ENCODE assay signal across 6 cellular contexts in the genomic region with DNA sequence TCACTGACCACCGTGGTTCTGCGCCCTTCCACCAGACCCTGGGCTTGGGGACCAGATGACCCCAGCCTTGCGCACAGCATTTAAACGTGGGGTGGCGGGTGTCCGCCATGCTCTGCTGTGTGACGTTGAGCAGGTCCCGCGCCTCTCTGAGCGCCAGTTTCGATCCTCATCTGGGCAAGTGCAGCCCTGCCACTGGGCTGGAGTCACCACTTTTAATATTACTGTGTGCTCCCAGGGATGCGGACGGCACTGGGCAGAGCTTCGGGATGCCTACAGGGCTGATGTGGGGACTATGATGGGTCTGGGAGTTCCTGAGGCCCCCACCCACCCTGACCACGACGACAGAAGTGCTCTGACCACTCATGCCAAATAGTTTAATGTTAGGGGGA.
DNase-seq lines count a peak whose midpoint lies in the region; ATAC-seq and TF ChIP-seq lines count a peak whose summit lies in the region.

No MANE protein-coding gene starts in this region.

- H3K4me1 ChIP-seq in HUES6 (ENCODE audit: control insufficient read depth, insufficient read depth, low read length) (peaks cover 38% of the 10 kb centered on the region), parathyroid adenoma (peaks cover 9% of the 10 kb centered on the region)

- peak overlapping the region; percentile 68 for H2AFZ ChIP-seq in parathyroid adenoma

- H3K36me3 ChIP-seq in HUES6 (ENCODE audit: control insufficient read depth, insufficient read depth, low read length) (no peaks in the 10 kb centered on the region; the same call in 1 of the 2 replicates), parathyroid adenoma (ENCODE audit: control insufficient read depth, insufficient read depth, low read length) (no peaks in the 10 kb centered on the region)

- H3K9ac ChIP-seq in HUES6 (ENCODE audit: low read length) (peak overlapping the region; percentile 80), parathyroid adenoma (no peak overlapping the region)

- DNase-seq in islet precursor cell (no peak), HuH-7 (ENCODE audit: low spot score) (no peak)

- H3K79me2 ChIP-seq in parathyroid adenoma = no peaks in the 10 kb centered on the region

- H3K9me3 ChIP-seq in HUES6 (ENCODE audit: control insufficient read depth, insufficient read depth, low read depth, low read length) = no peaks in the 10 kb centered on the region
- no peaks in the 10 kb centered on the region for H3K9me3 ChIP-seq in parathyroid adenoma (ENCODE audit: control insufficient read depth, low read length)

- H3K4me2 ChIP-seq in parathyroid adenoma (ENCODE audit: low read length) = peak overlapping the region; percentile 87

- no peak for TF ChIP-seq CTCF in parathyroid adenoma (IDR thresholded peaks at IDR 0.05)

- H3K4me3 ChIP-seq in HUES6 (ENCODE audit: low read depth, low read length) (peak overlapping the region; percentile 69), parathyroid adenoma (ENCODE audit: low read depth, low read length) (peak overlapping the region; percentile 67)

- no peaks in the 10 kb centered on the region for H3K27me3 ChIP-seq in HUES6 (ENCODE audit: control insufficient read depth, insufficient read depth, low read length)
- H3K27me3 ChIP-seq in parathyroid adenoma (ENCODE audit: control insufficient read depth, insufficient read depth, low read length) = no peaks in the 10 kb centered on the region

- H3K27ac ChIP-seq in HUES6 (ENCODE audit: low read depth, low read length) (peak overlapping the region; percentile 78; the same call in 1 of the 2 replicates), cingulate gyrus (ENCODE audit: low read depth, low read length) (peak overlapping the region; percentile 85), parathyroid adenoma (peak overlapping the region; percentile 75)

- no peak for ATAC-seq in GM18520 (IDR thresholded peaks at IDR 0.05; ENCODE audit: unreplicated experiment)
